Comparison of ENCODE assay signal across 1 cellular context in the genomic region with DNA sequence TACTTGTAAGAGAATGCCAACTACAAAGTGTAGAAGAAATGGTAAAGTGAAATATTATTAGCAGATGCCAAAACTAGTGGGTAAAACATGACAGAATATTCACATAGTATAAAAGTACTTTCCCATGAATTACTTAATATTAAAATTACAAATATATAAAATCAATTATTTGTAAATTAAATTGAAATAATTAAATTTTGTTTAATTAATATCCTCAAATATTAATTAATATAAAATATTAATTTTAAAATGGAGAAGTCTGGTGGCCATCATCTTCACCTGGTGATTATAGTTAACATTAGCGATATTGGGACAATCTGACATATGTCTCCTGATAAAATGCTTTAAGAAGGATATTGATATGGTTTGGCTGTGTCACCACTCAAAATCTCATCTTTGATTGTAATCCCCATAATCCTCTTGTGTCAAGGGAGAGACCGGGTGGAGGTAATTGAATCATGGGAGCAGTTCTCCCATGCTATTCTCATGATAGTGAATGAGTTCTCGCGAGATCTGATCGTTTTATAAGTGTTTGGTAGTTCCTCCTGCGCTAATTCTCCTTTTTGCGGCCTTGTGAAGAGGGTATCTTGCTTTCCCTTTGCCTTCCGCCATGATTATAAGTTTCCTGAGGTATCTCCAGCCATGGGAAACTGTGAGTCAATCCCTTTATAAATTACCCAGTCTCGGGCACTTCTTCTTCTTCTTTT.
TF ChIP-seq lines count a peak whose summit lies in the region.

No MANE protein-coding gene starts in this region.

TF ChIP-seq in GM23338, 12 proteins besides CTCF, POLR2A, EP300 and RAD21 (continued from another document):
- TF ChIP-seq, protein P1, sequence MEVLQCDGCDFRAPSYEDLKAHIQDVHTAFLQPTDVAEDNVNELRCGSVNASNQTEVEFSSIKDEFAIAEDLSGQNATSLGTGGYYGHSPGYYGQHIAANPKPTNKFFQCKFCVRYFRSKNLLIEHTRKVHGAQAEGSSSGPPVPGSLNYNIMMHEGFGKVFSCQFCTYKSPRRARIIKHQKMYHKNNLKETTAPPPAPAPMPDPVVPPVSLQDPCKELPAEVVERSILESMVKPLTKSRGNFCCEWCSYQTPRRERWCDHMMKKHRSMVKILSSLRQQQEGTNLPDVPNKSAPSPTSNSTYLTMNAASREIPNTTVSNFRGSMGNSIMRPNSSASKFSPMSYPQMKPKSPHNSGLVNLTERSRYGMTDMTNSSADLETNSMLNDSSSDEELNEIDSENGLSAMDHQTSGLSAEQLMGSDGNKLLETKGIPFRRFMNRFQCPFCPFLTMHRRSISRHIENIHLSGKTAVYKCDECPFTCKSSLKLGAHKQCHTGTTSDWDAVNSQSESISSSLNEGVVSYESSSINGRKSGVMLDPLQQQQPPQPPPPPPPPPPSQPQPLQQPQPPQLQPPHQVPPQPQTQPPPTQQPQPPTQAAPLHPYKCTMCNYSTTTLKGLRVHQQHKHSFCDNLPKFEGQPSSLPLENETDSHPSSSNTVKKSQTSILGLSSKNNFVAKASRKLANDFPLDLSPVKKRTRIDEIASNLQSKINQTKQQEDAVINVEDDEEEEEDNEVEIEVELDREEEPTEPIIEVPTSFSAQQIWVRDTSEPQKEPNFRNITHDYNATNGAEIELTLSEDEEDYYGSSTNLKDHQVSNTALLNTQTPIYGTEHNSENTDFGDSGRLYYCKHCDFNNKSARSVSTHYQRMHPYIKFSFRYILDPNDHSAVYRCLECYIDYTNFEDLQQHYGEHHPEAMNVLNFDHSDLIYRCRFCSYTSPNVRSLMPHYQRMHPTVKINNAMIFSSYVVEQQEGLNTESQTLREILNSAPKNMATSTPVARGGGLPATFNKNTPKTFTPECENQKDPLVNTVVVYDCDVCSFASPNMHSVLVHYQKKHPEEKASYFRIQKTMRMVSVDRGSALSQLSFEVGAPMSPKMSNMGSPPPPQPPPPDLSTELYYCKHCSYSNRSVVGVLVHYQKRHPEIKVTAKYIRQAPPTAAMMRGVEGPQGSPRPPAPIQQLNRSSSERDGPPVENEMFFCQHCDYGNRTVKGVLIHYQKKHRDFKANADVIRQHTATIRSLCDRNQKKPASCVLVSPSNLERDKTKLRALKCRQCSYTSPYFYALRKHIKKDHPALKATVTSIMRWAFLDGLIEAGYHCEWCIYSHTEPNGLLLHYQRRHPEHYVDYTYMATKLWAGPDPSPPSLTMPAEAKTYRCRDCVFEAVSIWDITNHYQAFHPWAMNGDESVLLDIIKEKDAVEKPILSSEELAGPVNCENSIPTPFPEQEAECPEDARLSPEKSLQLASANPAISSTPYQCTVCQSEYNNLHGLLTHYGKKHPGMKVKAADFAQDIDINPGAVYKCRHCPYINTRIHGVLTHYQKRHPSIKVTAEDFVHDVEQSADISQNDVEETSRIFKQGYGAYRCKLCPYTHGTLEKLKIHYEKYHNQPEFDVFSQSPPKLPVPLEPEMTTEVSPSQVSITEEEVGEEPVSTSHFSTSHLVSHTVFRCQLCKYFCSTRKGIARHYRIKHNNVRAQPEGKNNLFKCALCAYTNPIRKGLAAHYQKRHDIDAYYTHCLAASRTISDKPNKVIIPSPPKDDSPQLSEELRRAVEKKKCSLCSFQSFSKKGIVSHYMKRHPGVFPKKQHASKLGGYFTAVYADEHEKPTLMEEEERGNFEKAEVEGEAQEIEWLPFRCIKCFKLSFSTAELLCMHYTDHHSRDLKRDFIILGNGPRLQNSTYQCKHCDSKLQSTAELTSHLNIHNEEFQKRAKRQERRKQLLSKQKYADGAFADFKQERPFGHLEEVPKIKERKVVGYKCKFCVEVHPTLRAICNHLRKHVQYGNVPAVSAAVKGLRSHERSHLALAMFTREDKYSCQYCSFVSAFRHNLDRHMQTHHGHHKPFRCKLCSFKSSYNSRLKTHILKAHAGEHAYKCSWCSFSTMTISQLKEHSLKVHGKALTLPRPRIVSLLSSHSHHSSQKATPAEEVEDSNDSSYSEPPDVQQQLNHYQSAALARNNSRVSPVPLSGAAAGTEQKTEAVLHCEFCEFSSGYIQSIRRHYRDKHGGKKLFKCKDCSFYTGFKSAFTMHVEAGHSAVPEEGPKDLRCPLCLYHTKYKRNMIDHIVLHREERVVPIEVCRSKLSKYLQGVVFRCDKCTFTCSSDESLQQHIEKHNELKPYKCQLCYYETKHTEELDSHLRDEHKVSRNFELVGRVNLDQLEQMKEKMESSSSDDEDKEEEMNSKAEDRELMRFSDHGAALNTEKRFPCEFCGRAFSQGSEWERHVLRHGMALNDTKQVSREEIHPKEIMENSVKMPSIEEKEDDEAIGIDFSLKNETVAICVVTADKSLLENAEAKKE (CRISPR knock-in tag; IDR thresholded peaks at IDR 0.05): no peak
